Comparison of ENCODE assay signal across 17 cellular contexts in the genomic region with DNA sequence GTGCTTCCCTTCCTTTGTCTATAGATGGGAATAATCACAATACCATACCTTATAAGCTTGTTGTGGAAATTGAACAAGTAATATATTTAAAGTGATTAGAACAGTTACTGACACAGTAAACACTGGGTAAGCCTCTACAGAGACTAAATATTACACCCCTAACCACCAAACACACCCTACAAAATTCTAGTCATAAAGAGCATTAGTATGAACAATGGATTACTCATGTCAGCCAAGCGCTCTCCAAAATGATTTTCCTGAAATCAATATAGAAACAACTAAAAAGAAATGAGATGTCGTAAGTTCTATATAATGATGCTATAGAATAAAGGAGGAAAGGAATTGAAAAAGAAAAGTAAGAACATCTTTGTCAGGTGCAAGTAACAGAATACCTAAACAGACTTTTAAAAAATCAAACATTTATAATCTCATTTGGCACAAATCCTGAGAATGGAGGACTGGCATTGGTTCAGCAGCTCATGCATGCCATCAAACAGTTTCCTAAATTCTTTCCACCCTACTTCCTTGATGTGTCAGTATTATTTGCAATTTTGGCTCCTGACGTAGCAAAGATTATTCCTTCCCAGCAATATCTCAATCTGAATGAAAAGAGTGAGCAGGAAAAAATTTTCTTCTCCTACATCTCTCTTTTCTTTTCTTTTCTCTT.
"Had no signal": no experiment of that assay in that cellular context is flagged by ENCODE, and none has a peak within 500 bp of the region (broad histone marks: within the 10 kb centered on the region; RNA-seq: fewer than 3 reads in every experiment).

No MANE protein-coding gene starts in this region.

- H3K4me3 ChIP-seq: adrenal gland, ascending aorta, coronary artery, left lung, sigmoid colon, upper lobe of right lung had no signal

- H3K36me3 ChIP-seq: adrenal gland, ascending aorta, left lung, sigmoid colon, upper lobe of right lung had no signal

- DNase-seq: activated CD4-positive, alpha-beta T cell treated with anti-CD3 and anti-CD28 coated beads, Interleukin-2, amount 50 U/mL, for 1 hour; activated CD8-positive, alpha-beta T cell treated with anti-CD3 and anti-CD28 coated beads, Interleukin-2, amount 10 ng/mL, durations not matched to agents 7 days and 5 days; activated naive CD4-positive, alpha-beta T cell; activated T-cell treated with anti-CD3 and anti-CD28 coated beads, Interleukin-2, amount 50 U/mL, for 1 hour; adrenal gland; cerebellar nuclear complex; foreskin melanocyte; left lung; midbrain; natural killer cell; sigmoid colon; stimulated activated CD4-positive, alpha-beta T cell treated with anti-CD3 and anti-CD28 coated beads, Interleukin-2, amount 100 ng/mL, for 48 hours; stimulated activated CD8-positive, alpha-beta memory T cell treated with anti-CD3 and anti-CD28 coated beads, Interleukin-4, amount 100 ng/mL, for 48 hours; stimulated activated naive CD4-positive, alpha-beta T cell; upper lobe of right lung had no signal

- H3K27ac ChIP-seq: adrenal gland, ascending aorta, coronary artery, left lung, sigmoid colon, upper lobe of right lung had no signal

- H3K27me3 ChIP-seq: adrenal gland, ascending aorta, left lung, sigmoid colon, upper lobe of right lung had no signal

- H3K9me3 ChIP-seq: adrenal gland, ascending aorta, left lung, sigmoid colon, upper lobe of right lung had no signal

- ATAC-seq: activated CD8-positive, alpha-beta T cell treated with anti-CD3 and anti-CD28 coated beads, Interleukin-2, amount 10 ng/mL, durations not matched to agents 7 days and 5 days; left lung; natural killer cell; upper lobe of right lung had no signal

- H3K4me1 ChIP-seq: adrenal gland, ascending aorta, left lung, upper lobe of right lung had no signal
